19 cellular contexts compared by ENCODE assay signal in the genomic region with DNA sequence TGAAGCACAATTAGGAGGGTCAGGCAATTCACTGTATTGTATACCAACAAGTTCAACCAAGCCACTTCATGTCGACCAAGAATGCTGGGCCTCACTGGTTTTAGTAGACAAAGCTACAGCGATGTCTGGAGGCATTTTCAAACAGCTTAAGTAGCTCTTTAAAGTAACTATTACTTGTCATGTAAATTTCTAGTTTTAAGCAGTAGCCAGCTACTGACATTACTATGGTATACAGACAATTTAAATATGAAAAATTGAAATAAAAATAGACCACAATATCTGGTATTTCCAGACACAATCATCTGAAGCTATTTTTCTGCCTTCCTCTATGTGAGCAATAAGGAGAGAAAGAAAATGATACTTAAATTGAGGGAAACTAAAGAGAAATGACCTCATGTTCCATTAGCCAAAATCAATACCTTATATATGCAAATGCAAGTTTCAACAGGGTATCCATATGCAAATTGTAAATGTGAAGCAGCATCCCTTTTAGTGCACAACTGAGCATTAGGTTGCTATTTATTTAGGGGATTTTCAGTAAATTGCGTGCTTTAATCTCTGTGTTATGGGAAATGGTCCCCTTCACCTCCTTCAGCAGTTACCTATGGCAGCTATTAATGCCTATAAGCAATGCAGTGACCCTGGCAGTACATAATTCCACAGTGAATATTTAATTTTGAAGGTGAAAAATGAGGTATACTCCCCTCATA.
"Had no signal": no experiment of that assay in that cellular context is flagged by ENCODE, and none has a peak within 500 bp of the region (broad histone marks: within the 10 kb centered on the region; RNA-seq: fewer than 3 reads in every experiment).

No MANE protein-coding gene starts in this region.

- H3K4me1 ChIP-seq: esophagus muscularis mucosa, gastrocnemius medialis, heart right ventricle, psoas muscle had no signal

- FAIRE-seq: endometrium had no signal

- H3K4me3 Mint-ChIP-seq: naive B cell had no signal

- H3K9me3 ChIP-seq: esophagus muscularis mucosa, gastrocnemius medialis, heart right ventricle, neutrophil, psoas muscle had no signal

- H3K36me3 Mint-ChIP-seq: naive B cell had no signal

- H3K36me3 ChIP-seq: esophagus muscularis mucosa, gastrocnemius medialis, heart right ventricle, neutrophil had no signal

- H3K4me1 Mint-ChIP-seq: naive B cell had no signal

- H3K4me3 ChIP-seq: esophagus muscularis mucosa, gastrocnemius medialis, heart right ventricle, lung, psoas muscle, skin epidermis had no signal

- DNase-seq: effector memory CD4-positive, alpha-beta T cell; gastrocnemius medialis; heart right ventricle; left colon; left ventricle myocardium superior; mesenchymal stem cell; naive B cell; psoas muscle; retina; stimulated activated CD4-positive, alpha-beta T cell treated with anti-CD3 and anti-CD28 coated beads, Interleukin-2, amount 100 ng/mL, for 24 hours; stimulated activated CD4-positive, alpha-beta T cell treated with anti-CD3 and anti-CD28 coated beads, Interleukin-4, amount 100 ng/mL, for 4 hours; stimulated activated naive CD4-positive, alpha-beta T cell; trophoblast cell had no signal

- H3K27me3 ChIP-seq: esophagus muscularis mucosa, gastrocnemius medialis, heart right ventricle, neutrophil had no signal

- H3K27ac ChIP-seq: epithelial cell of prostate, esophagus muscularis mucosa, gastrocnemius medialis, heart right ventricle, neutrophil, psoas muscle, skin epidermis had no signal

- H3K27ac Mint-ChIP-seq: naive B cell had no signal
